Comparison of ENCODE assay signal across 8 cellular contexts in the genomic region with DNA sequence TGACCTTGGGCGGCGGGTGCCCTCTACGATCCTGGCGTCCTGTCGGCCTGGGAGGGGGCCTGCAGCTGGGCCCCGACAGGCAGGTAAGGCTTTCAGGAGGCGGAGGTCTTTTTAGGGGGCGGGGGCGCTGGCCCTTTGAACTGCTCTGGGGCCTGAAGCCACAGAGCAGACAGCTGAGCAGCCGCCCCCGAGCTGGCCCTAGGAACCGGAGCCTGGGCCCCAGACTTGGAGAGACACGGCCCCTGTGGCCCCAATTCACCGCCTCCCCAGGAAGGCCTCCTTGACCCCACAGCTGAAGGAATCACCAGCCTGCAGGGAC. TPM values are rescaled to one million over a fixed set of nuclear protein-coding genes. Genes with fewer than 3 reads are reported as not detected.
DNase-seq lines count a peak whose midpoint lies in the region; ATAC-seq, FAIRE-seq and TF ChIP-seq lines count a peak whose summit lies in the region.

No MANE protein-coding gene starts in this region.

- no peak overlapping the region for H3K27ac Mint-ChIP-seq in activated T-cell treated with anti-CD3 and anti-CD28 coated beads, Interleukin-2, amount 50 U/mL, for 72 hours

- no peak overlapping the region for H2AK5ac ChIP-seq in mesenchymal stem cell (ENCODE audit: low read length, severe bottlenecking)

- H3K27me3 ChIP-seq in brain microvascular endothelial cell (replicated peaks) (no peaks in the 10 kb centered on the region), mesenchymal stem cell (ENCODE audit: control insufficient read depth in 1 of 2, insufficient read depth in 1 of 2, low read length in 2 of 2) (no peaks in the 10 kb centered on the region)

- H3K23ac ChIP-seq in mesenchymal stem cell (ENCODE audit: low read length in 2 of 2) = peak overlapping the region in 1 of 2 experiments; percentile 16

- H2BK15ac ChIP-seq in mesenchymal stem cell (ENCODE audit: low read depth, poor library complexity, severe bottlenecking) = peak overlapping the region; percentile 74

- in situ Hi-C loops in brain microvascular endothelial cell (cut with HindIII; ENCODE audit: low pct_ligation_motif_present, low sequenced_read_pairs) = no loop called here

- peaks cover 46% of the 10 kb centered on the region for H3K4me1 Mint-ChIP-seq in activated T-cell treated with anti-CD3 and anti-CD28 coated beads, Interleukin-2, amount 50 U/mL, for 72 hours (ENCODE audit: low read depth)

- peaks cover 0 to 10% of the 10 kb centered on the region in 2 donors for H3K36me3 Mint-ChIP-seq in activated T-cell treated with anti-CD3 and anti-CD28 coated beads, Interleukin-2, amount 50 U/mL, for 72 hours (ENCODE audit: insufficient read depth in 2 of 2)

- peak overlapping the region; percentile 59 to 71 for H3K18ac ChIP-seq in mesenchymal stem cell (ENCODE audit: low read depth in 1 of 2, low read length in 2 of 2)

- ATAC-seq in activated T-cell treated with anti-CD3 and anti-CD28 coated beads, Interleukin-2, amount 50 U/mL, for 72 hours (replicated peaks in 1 of 2) = peak in 1 of 2 donors; percentile 6

- H3K4me3 Mint-ChIP-seq in activated T-cell treated with anti-CD3 and anti-CD28 coated beads, Interleukin-2, amount 50 U/mL, for 72 hours = peak overlapping the region; percentile 78

- no peak for DNase-seq in activated T-cell treated with anti-CD3 and anti-CD28 coated beads, Interleukin-2, amount 50 U/mL, for 72 hours
- DNase-seq in activated T-cell treated with anti-CD3 and anti-CD28 coated beads for 4 hours (no peak), brain microvascular endothelial cell (no peak), mesenchymal stem cell (no peak), urothelium cell line (ENCODE audit: low spot score) (peak; percentile 27), DMS79 treated with DMSO at 0.1 percent for 48 hours (lab: John Stamatoyannopoulos, UW) (no peak), C1 segment of cervical spinal cord (lab: John Stamatoyannopoulos, UW) (no peak), SHP77 (lab: John Stamatoyannopoulos, UW) (no peak)

- H3K4me1 ChIP-seq in mesenchymal stem cell (ENCODE audit: control insufficient read depth, insufficient read depth, low read depth, low read length) = peaks cover 34% of the 10 kb centered on the region

- no peaks in the 10 kb centered on the region for H3K36me3 ChIP-seq in brain microvascular endothelial cell (replicated peaks)
- H3K36me3 ChIP-seq in mesenchymal stem cell (ENCODE audit: control insufficient read depth in 1 of 2, insufficient read depth in 2 of 2, low read depth in 1 of 2, low read length in 2 of 2) = no peaks in the 10 kb centered on the region

- peak overlapping the region; percentile 79 for H2AFZ ChIP-seq in mesenchymal stem cell (ENCODE audit: low read depth, low read length)

- H3K4ac ChIP-seq in mesenchymal stem cell (ENCODE audit: low read depth in 1 of 2, low read length in 2 of 2) = peak overlapping the region; percentile 84 to 86

- peak overlapping the region; percentile 33 to 88 for H2BK12ac ChIP-seq in mesenchymal stem cell (ENCODE audit: low read length in 2 of 2)

- no peaks in the 10 kb centered on the region for H3K9me3 ChIP-seq in mesenchymal stem cell (ENCODE audit: control insufficient read depth, low read length)

- peak overlapping the region; percentile 47 for H3K27ac ChIP-seq in brain microvascular endothelial cell
- no peak overlapping the region for H3K27ac ChIP-seq in mesenchymal stem cell (ENCODE audit: low read length, poor library complexity, severe bottlenecking)

- no peak for FAIRE-seq in urothelium cell line (lab: Jason Lieb, UNC)

- no peak for TF ChIP-seq CTCF in brain microvascular endothelial cell (IDR thresholded peaks at IDR 0.05; ENCODE audit: low read depth, low read length, missing control alignments)

- H3K14ac ChIP-seq in mesenchymal stem cell (ENCODE audit: low read length in 2 of 2) = peak overlapping the region in 1 of 2 experiments; percentile 89

- no peaks in the 10 kb centered on the region for H3K9me3 Mint-ChIP-seq in activated T-cell treated with anti-CD3 and anti-CD28 coated beads, Interleukin-2, amount 50 U/mL, for 72 hours

- peak overlapping the region; percentile 80 for H3K9ac ChIP-seq in mesenchymal stem cell (ENCODE audit: low read length)

- peak overlapping the region; percentile 85 for H4K8ac ChIP-seq in mesenchymal stem cell (ENCODE audit: low read length)

- H3K4me2 ChIP-seq in mesenchymal stem cell (ENCODE audit: low read length, poor library complexity, severe bottlenecking) = peak overlapping the region; percentile 92

- peaks cover 2% of the 10 kb centered on the region for H3K79me1 ChIP-seq in mesenchymal stem cell (replicated peaks; ENCODE audit: low read length, poor library complexity, severe bottlenecking)

- H4K91ac ChIP-seq in mesenchymal stem cell (ENCODE audit: low read length) = peak overlapping the region; percentile 79

- peak overlapping the region; percentile 67 for H3K4me3 ChIP-seq in brain microvascular endothelial cell (ENCODE audit: low read depth, low read length)
- peak overlapping the region; percentile 82 to 89 for H3K4me3 ChIP-seq in mesenchymal stem cell (ENCODE audit: insufficient read depth in 1 of 2, low read depth in 1 of 2, low read length in 2 of 2)

- peak overlapping the region; percentile 40 for H2BK5ac ChIP-seq in mesenchymal stem cell (ENCODE audit: low read depth, low read length, poor library complexity, severe bottlenecking)

- 3% methylated on average over 13 of the region's 14 CpGs for WGBS in mesenchymal stem cell

- H2BK120ac ChIP-seq in mesenchymal stem cell (ENCODE audit: low read depth, low read length) = peak overlapping the region; percentile 94

- no peaks in the 10 kb centered on the region for H3K27me3 Mint-ChIP-seq in activated T-cell treated with anti-CD3 and anti-CD28 coated beads, Interleukin-2, amount 50 U/mL, for 72 hours (ENCODE audit: low read depth)

RNA-seq across cellular contexts. Expression of gene CERK, which starts 0.5 kb away (rescaled TPM):
- total RNA-seq in activated T-cell treated with anti-CD3 and anti-CD28 coated beads, Interleukin-2, amount 50 U/mL, for 72 hours = 10 to 100 TPM; 38.6 to 53.1 TPM
- polyA plus RNA-seq in mesenchymal stem cell (2013, experiment 1 of 2) = 29.4 TPM
- polyA plus RNA-seq in mesenchymal stem cell (2013, experiment 2 of 2) = 29.3 TPM

RNA-seq across cellular contexts. Expression of gene TBC1D22A, which starts 23.8 kb away (rescaled TPM):
- 10 to 100 TPM; 29.5 to 34.8 TPM for total RNA-seq in activated T-cell treated with anti-CD3 and anti-CD28 coated beads, Interleukin-2, amount 50 U/mL, for 72 hours
- 16.5 TPM for polyA plus RNA-seq in mesenchymal stem cell (2013, experiment 1 of 2)
- polyA plus RNA-seq in mesenchymal stem cell (2013, experiment 2 of 2) = 17.1 TPM
